Comparison of ENCODE assay signal across 20 cellular contexts in the genomic region with DNA sequence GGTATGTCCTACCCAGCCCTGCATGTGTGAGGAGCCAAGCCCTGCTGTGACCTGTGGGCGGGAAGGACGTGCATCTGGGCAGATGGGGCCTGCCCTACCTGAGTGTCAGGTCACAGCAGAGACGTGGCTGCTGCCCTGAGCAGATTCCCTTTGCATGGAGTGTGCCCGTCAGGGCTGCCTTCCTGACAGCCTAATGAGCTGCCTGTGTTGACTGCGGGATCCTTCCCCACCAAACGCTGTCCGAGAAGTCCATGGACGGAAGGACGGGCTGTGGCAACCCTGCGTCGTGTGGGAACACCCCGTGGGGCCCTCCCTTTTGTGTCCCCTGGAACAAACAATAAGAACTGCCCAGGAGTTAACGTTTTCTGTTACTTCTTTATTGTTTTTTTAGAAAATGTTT.
"Had no signal": no experiment of that assay in that cellular context is flagged by ENCODE, and none has a peak within 500 bp of the region (broad histone marks: within the 10 kb centered on the region; RNA-seq: fewer than 3 reads in every experiment).

No MANE protein-coding gene starts in this region.

- H3K27ac Mint-ChIP-seq: immature natural killer cell, mesothelial cell of epicardium had no signal

- H3K4me3 ChIP-seq: coronary artery, dorsolateral prefrontal cortex, esophagus muscularis mucosa, gastroesophageal sphincter, heart left ventricle, hepatocyte, left lung, lower lobe of right lung, mucosa of descending colon had no signal

- H3K4me1 ChIP-seq: esophagus muscularis mucosa, foreskin keratinocyte, gastroesophageal sphincter, heart left ventricle, left lung, lower lobe of right lung had no signal

- H3K4me1 Mint-ChIP-seq: immature natural killer cell, mesothelial cell of epicardium had no signal

- DNase-seq: dermis blood vessel endothelial cell; dorsolateral prefrontal cortex; effector CD4-positive, alpha-beta T cell; effector memory CD4-positive, alpha-beta T cell; foreskin keratinocyte; hypothalamus; immature natural killer cell; islet precursor cell; left cardiac atrium; left lung; left ventricle myocardium superior; lower lobe of right lung; mesenchymal stem cell; mucosa of descending colon had no signal

- H3K79me2 ChIP-seq: hepatocyte had no signal

- H3K36me3 ChIP-seq: esophagus muscularis mucosa, gastroesophageal sphincter, heart left ventricle, left lung, lower lobe of right lung had no signal

- H2AFZ ChIP-seq: hepatocyte had no signal

- H3K4me3 Mint-ChIP-seq: immature natural killer cell, mesothelial cell of epicardium had no signal

- H3K27me3 ChIP-seq: dorsolateral prefrontal cortex, foreskin keratinocyte, hepatocyte had no signal

- H3K4me2 ChIP-seq: hepatocyte had no signal

- H3K27ac ChIP-seq: coronary artery, dorsolateral prefrontal cortex, esophagus muscularis mucosa, foreskin keratinocyte, gastroesophageal sphincter, heart left ventricle, hepatocyte, left lung, lower lobe of right lung had no signal

- H3K36me3 Mint-ChIP-seq: immature natural killer cell, mesothelial cell of epicardium had no signal
